In the genomic region with DNA sequence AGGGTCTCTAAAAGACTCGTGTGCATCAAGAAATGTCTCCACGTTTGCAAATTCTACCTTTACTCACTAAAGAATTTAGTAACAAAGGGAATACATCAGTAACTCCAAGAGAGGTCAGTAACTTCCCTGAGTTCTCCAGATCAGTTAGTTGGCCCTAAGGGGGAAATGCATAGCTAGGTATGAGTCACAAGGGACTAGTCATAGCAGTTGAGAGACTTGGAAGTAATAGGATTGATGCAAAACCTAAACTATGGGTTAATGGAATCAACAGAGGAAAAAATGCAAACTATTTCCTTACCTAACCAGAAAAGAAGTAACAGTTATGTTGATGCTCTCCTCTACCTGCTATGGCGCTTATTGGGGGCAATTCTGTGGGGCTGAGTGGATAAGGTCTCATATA, we compare ENCODE assay signal across 17 cellular contexts.
A peak's percentile ranks its signal among the peaks of the same experiment; 100 is the strongest.
DNase-seq lines count a peak whose midpoint lies in the region; ATAC-seq, FAIRE-seq and TF ChIP-seq lines count a peak whose summit lies in the region.
"Had no signal": no experiment of that assay in that cellular context is flagged by ENCODE, and none has a peak within 500 bp of the region (broad histone marks: within the 10 kb centered on the region; RNA-seq: fewer than 3 reads in every experiment).

No MANE protein-coding gene starts in this region.

- 10% methylated on average over 3 of the region's 3 CpGs for WGBS in SK-N-SH (ENCODE audit: low lambda C conversion rate)

- ATAC-seq in GM23338, result no peak
- ATAC-seq: activated CD4-positive, CD25-positive, alpha-beta regulatory T cell treated with anti-CD3 and anti-CD28 coated beads, Interleukin-2, amount 50 U/mL, for 24 hours; activated naive CD8-positive, alpha-beta T cell treated with anti-CD3 and anti-CD28 coated beads, Interleukin-2, amount 50 U/mL, for 24 hours had no signal

- no peak for FAIRE-seq in urothelium cell line (lab: Jason Lieb, UNC)
- FAIRE-seq: D721Med had no signal

- POLR2A ChIA-PET in SK-N-SH (lab: Yijun Ruan, JAX), result no interaction called here

- H3K4me2 ChIP-seq in GM23338 (no peak overlapping the region), SK-N-SH (no peak overlapping the region; the same call in 1 of the 2 replicates)

- CTCF ChIA-PET in SK-N-SH (lab: Yijun Ruan, JAX), result no interaction called here

- no peak overlapping the region for H3K27ac Mint-ChIP-seq in GM23338
- H3K27ac Mint-ChIP-seq: activated naive CD8-positive, alpha-beta T cell treated with anti-CD3 and anti-CD28 coated beads, Interleukin-2, amount 50 U/mL, for 24 hours had no signal

- H3K79me2 ChIP-seq in GM23338 (replicated peaks; ENCODE audit: insufficient read depth), result no peaks in the 10 kb centered on the region
- no peaks in the 10 kb centered on the region for H3K79me2 ChIP-seq in SK-N-SH (ENCODE audit: insufficient read depth)

- H3K36me3 ChIP-seq in GM23338 (ENCODE audit: insufficient read depth) (no peaks in the 10 kb centered on the region), SK-N-SH (replicated peaks in 1 of 2; ENCODE audit: control insufficient read depth in 1 of 2, insufficient read depth in 2 of 2, low read length in 1 of 2) (no peaks in the 10 kb centered on the region)
- H3K36me3 ChIP-seq: spleen had no signal

- peaks cover 10% of the 10 kb centered on the region; the same call in 2 of the 3 replicates for H3K4me1 Mint-ChIP-seq in GM23338
- H3K4me1 Mint-ChIP-seq: activated naive CD8-positive, alpha-beta T cell treated with anti-CD3 and anti-CD28 coated beads, Interleukin-2, amount 50 U/mL, for 24 hours had no signal

- H3K9me2 ChIP-seq in GM23338 (ENCODE audit: insufficient read depth), result no peaks in the 10 kb centered on the region; the same call in 1 of the 2 replicates
- no peaks in the 10 kb centered on the region for H3K9me2 ChIP-seq in SK-N-SH

- H3K9me3 Mint-ChIP-seq in GM23338, result no peaks in the 10 kb centered on the region; the same call in 2 of the 3 replicates

- H3K27ac ChIP-seq in GM23338 (ENCODE audit: low read depth), result no peak overlapping the region
- peak overlapping the region in 1 of 2 experiments; percentile 56; a peak in 3 of 4 replicates for H3K27ac ChIP-seq in SK-N-SH (ENCODE audit: low read depth in 2 of 2, low read length in 1 of 2)
- H3K27ac ChIP-seq: spleen had no signal

- TF ChIP-seq RAD21 in SK-N-SH (IDR thresholded peaks at IDR 0.05; ENCODE audit: low read length), result no peak

- H3K4me3 Mint-ChIP-seq in GM23338, result no peak overlapping the region
- H3K4me3 Mint-ChIP-seq: activated naive CD8-positive, alpha-beta T cell treated with anti-CD3 and anti-CD28 coated beads, Interleukin-2, amount 50 U/mL, for 24 hours had no signal

- no peak overlapping the region; the same call in 1 of the 2 replicates for H3K9ac ChIP-seq in SK-N-SH

- no peak for TF ChIP-seq CTCF in GM23338 (conservative IDR thresholded peaks at IDR 0.05; ENCODE audit: low read depth in 2 of 2)
- no peak for TF ChIP-seq CTCF in SK-N-SH (IDR thresholded peaks at IDR 0.05)
- no peak for TF ChIP-seq CTCF in fibroblast of mammary gland (conservative IDR thresholded peaks at IDR 0.05; ENCODE audit: control insufficient read depth, insufficient read depth, low read depth, low read length)

- no peaks in the 10 kb centered on the region for H3K27me3 ChIP-seq in GM23338 (ENCODE audit: insufficient read depth)
- no peaks in the 10 kb centered on the region for H3K27me3 ChIP-seq in SK-N-SH (ENCODE audit: insufficient read depth)
- H3K27me3 ChIP-seq: spleen had no signal

- peak in 1 of 2 experiments; percentile 71; a peak in 2 of 4 replicates for TF ChIP-seq EP300 in SK-N-SH (IDR thresholded peaks at IDR 0.05; ENCODE audit: borderline replicate concordance in 1 of 2, low read depth in 1 of 2, low read length in 1 of 2)

- H3K4me1 ChIP-seq in GM23338 (ENCODE audit: insufficient read depth) (no peaks in the 10 kb centered on the region), SK-N-SH (ENCODE audit: control insufficient read depth in 1 of 2, insufficient read depth in 2 of 2, low read depth in 1 of 2, low read length in 1 of 2) (peaks cover 0 to 26% of the 10 kb centered on the region in 2 experiments; a peak in 3 of 4 replicates)
- H3K4me1 ChIP-seq: spleen had no signal

- H3K36me3 Mint-ChIP-seq in GM23338 (ENCODE audit: low read depth), result no peaks in the 10 kb centered on the region

- H3K4me3 ChIP-seq in GM23338 (no peak overlapping the region), SK-N-SH (ENCODE audit: low read depth in 2 of 2, low read length in 1 of 2) (0 out of 4 replicates have a peak overlapping the region, but pooled peaks of 1 of the 2 experiments have one; percentile 1), fibroblast of mammary gland (ENCODE audit: control insufficient read depth, low read depth, low read length) (no peak overlapping the region)
- H3K4me3 ChIP-seq: lung, spleen had no signal

- DNase-seq in GM23338 (ENCODE audit: low spot score), result peak; percentile 2
- no peak for DNase-seq in SK-N-SH
- DNase-seq in fibroblast of mammary gland (ENCODE audit: low read depth), result peak; percentile 36
- peak; percentile 35 for DNase-seq in urothelium cell line (ENCODE audit: low spot score)
- no peak for DNase-seq in activated naive CD4-positive, alpha-beta T cell treated with Interleukin-2 at 50 U/mL for 16 hours
- DNase-seq in NCI-H2107 treated with DMSO at 0.1 percent for 48 hours (lab: John Stamatoyannopoulos, UW; ENCODE audit: unreplicated experiment), result no peak
- DNase-seq in DMS114 treated with DMSO at 0.1 percent for 48 hours (lab: John Stamatoyannopoulos, UW; ENCODE audit: unreplicated experiment), result no peak
- DNase-seq: activated naive CD8-positive, alpha-beta T cell treated with anti-CD3 and anti-CD28 coated beads, Interleukin-2, amount 50 U/mL, for 24 hours; activated T-cell treated with anti-CD3 and anti-CD28 coated beads for 4 hours; NCI-H2107; NK-92 treated with Interleukin-12 subunit alpha and Interleukin-12 subunit beta, amount 100 ng/mL, for 24 hours; nucleus accumbens; spleen; substantia nigra had no signal

- H4K20me1 ChIP-seq in GM23338 (replicated peaks; ENCODE audit: insufficient read depth) (no peaks in the 10 kb centered on the region), SK-N-SH (ENCODE audit: insufficient read depth) (no peaks in the 10 kb centered on the region)

- H3K27me3 Mint-ChIP-seq in GM23338 (ENCODE audit: insufficient read depth, low read depth, poor library complexity), result peaks cover 1% of the 10 kb centered on the region
- H3K27me3 Mint-ChIP-seq: activated naive CD8-positive, alpha-beta T cell treated with anti-CD3 and anti-CD28 coated beads, Interleukin-2, amount 50 U/mL, for 24 hours had no signal

- H3K9me3 ChIP-seq in SK-N-SH, result no peaks in the 10 kb centered on the region

- H2AFZ ChIP-seq in GM23338 (no peak overlapping the region), SK-N-SH (ENCODE audit: low read depth) (peak overlapping the region; percentile 42; the same call in 1 of the 2 replicates)

- H3F3A ChIP-seq in GM23338 (replicated peaks; ENCODE audit: low read depth), result no peaks in the 10 kb centered on the region
- H3F3A ChIP-seq in SK-N-SH (replicated peaks; ENCODE audit: insufficient read depth), result peaks cover 5% of the 10 kb centered on the region

TF ChIP-seq in GM23338, 12 proteins besides CTCF, POLR2A, EP300 and RAD21 (continues in another document):
- no peak for TF ChIP-seq ZNF114 (CRISPR knock-in tag; IDR thresholded peaks at IDR 0.05)

TF ChIP-seq in SK-N-SH, 30 proteins besides CTCF, POLR2A, EP300 and RAD21 (continues in another document):
- no peak for TF ChIP-seq FOXJ3 (CRISPR knock-in tag; IDR thresholded peaks at IDR 0.05)
- no peak for TF ChIP-seq MEF2A (IDR thresholded peaks at IDR 0.05; ENCODE audit: borderline replicate concordance, low read depth)
- no peak for TF ChIP-seq GATA2 (CRISPR knock-in tag; IDR thresholded peaks at IDR 0.05)
- no peak for TF ChIP-seq RFX5 (IDR thresholded peaks at IDR 0.05; ENCODE audit: low read length)
- TF ChIP-seq TAF1 (IDR thresholded peaks at IDR 0.05; ENCODE audit: borderline replicate concordance, low read depth, low read length), result no peak
- no peak for TF ChIP-seq CHD2 (IDR thresholded peaks at IDR 0.05; ENCODE audit: low read length, partially characterized antibody)
- TF ChIP-seq, protein P1, sequence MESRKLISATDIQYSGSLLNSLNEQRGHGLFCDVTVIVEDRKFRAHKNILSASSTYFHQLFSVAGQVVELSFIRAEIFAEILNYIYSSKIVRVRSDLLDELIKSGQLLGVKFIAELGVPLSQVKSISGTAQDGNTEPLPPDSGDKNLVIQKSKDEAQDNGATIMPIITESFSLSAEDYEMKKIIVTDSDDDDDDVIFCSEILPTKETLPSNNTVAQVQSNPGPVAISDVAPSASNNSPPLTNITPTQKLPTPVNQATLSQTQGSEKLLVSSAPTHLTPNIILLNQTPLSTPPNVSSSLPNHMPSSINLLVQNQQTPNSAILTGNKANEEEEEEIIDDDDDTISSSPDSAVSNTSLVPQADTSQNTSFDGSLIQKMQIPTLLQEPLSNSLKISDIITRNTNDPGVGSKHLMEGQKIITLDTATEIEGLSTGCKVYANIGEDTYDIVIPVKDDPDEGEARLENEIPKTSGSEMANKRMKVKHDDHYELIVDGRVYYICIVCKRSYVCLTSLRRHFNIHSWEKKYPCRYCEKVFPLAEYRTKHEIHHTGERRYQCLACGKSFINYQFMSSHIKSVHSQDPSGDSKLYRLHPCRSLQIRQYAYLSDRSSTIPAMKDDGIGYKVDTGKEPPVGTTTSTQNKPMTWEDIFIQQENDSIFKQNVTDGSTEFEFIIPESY (IDR thresholded peaks at IDR 0.05; ENCODE audit: borderline replicate concordance, low read depth), result no peak
- TF ChIP-seq NRF1 (IDR thresholded peaks at IDR 0.05; ENCODE audit: low read depth, low read length), result no peak
- no peak for TF ChIP-seq SIN3A (IDR thresholded peaks at IDR 0.05; ENCODE audit: borderline replicate concordance, low read depth, low read length)
- TF ChIP-seq, protein P2, sequence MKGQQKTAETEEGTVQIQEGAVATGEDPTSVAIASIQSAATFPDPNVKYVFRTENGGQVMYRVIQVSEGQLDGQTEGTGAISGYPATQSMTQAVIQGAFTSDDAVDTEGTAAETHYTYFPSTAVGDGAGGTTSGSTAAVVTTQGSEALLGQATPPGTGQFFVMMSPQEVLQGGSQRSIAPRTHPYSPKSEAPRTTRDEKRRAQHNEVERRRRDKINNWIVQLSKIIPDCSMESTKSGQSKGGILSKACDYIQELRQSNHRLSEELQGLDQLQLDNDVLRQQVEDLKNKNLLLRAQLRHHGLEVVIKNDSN (IDR thresholded peaks at IDR 0.05; ENCODE audit: borderline replicate concordance, low read depth), result no peak
- peak; percentile 95 for TF ChIP-seq FOSL2 (IDR thresholded peaks at IDR 0.05; ENCODE audit: borderline replicate concordance, low read depth)
- peak; percentile 67 for TF ChIP-seq TCF12 (IDR thresholded peaks at IDR 0.05)
- no peak for TF ChIP-seq YY1 (IDR thresholded peaks at IDR 0.05; ENCODE audit: low read depth)
- TF ChIP-seq NFIC (IDR thresholded peaks at IDR 0.05; ENCODE audit: borderline replicate concordance), result peak; percentile 60; the same call in 1 of the 2 replicates
- TF ChIP-seq TEAD4 (IDR thresholded peaks at IDR 0.05; ENCODE audit: borderline replicate concordance, insufficient read depth), result peak; percentile 66; the same call in 1 of the 2 replicates
- TF ChIP-seq SMC3 (IDR thresholded peaks at IDR 0.05; ENCODE audit: low read depth, low read length), result no peak

Comparison
In these comparisons a context has a peak if more than half of its experiments do, and no peak if none do; other contexts are left out.
1. DNase-seq: peak in GM23338 (single experiment), fibroblast of mammary gland (single experiment) and urothelium cell line (single experiment); none in SK-N-SH (single experiment), activated naive CD4-positive, alpha-beta T cell treated with Interleukin-2 at 50 U/mL for 16 hours (single experiment), NCI-H2107 treated with DMSO at 0.1 percent for 48 hours (single experiment) and DMS114 treated with DMSO at 0.1 percent for 48 hours (single experiment).